ENCODE assay signal across 8 cellular contexts in the genomic region with DNA sequence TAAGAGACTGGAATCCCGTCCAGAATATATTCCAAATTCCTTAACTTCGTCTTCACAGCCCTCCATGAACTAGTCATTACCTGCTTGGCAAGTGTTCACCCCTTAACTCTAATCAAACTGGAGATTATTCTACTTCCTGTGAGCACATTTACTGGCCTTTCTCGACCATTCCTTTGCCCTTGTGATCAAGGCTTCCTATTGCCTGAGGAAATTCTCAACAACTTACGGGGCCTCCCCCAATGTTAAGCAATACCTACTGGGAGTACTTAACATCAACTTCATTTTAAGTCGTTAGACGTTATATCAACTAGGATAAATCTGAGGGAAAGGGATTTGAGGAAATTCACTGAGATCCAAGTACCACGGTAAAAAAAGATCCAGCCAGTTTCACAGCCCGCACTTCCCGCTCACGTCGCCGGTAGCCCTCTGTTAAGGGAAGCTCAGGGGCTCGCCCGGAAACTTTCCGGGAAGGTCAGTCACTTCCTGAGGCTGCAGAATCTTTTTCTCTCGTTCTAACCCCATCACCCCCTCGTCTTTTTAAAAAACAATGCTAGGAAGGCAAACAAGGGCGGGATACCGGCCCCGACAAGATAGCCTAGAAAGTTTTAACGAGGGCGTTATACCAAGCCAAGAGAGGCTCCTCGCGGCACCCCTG. TPM values are rescaled to one million over a fixed set of nuclear protein-coding genes. Genes with fewer than 3 reads are reported as not detected.
DNase-seq lines count a peak whose midpoint lies in the region; ATAC-seq and TF ChIP-seq lines count a peak whose summit lies in the region.

No MANE protein-coding gene starts in this region.

- H3K9me2 ChIP-seq in SK-N-SH, result no peaks in the 10 kb centered on the region

- POLR2A ChIA-PET in SK-N-SH (lab: Yijun Ruan, JAX), result interaction anchor here (2.0 kb wide), 1 partner anchor 14 kb away, joined by 6 read pairs; no protein-coding TSS in a partner anchor

- TF ChIP-seq EP300 in SK-N-SH (IDR thresholded peaks at IDR 0.05; ENCODE audit: borderline replicate concordance in 1 of 2, low read depth in 1 of 2, low read length in 1 of 2), result no peak

- H3K79me2 ChIP-seq in SK-N-SH (ENCODE audit: insufficient read depth), result peaks cover 59% of the 10 kb centered on the region

- H3F3A ChIP-seq in SK-N-SH (replicated peaks; ENCODE audit: insufficient read depth), result peaks cover 10% of the 10 kb centered on the region

- CTCF ChIA-PET in SK-N-SH (lab: Yijun Ruan, JAX), result interaction anchor here (2.2 to 2.8 kb wide), 2 partner anchors 16 to 18 kb away, joined by 6 to 13 read pairs; no protein-coding TSS in a partner anchor

- peak overlapping the region; percentile 97 for H3K27ac Mint-ChIP-seq in endothelial cell (ENCODE audit: unreplicated experiment)
- H3K27ac Mint-ChIP-seq in natural killer cell, result peak overlapping the region; percentile 95 to 99

- no peaks in the 10 kb centered on the region for H3K9me3 Mint-ChIP-seq in endothelial cell (ENCODE audit: unreplicated experiment)
- H3K9me3 Mint-ChIP-seq in natural killer cell, result no peaks in the 10 kb centered on the region

- H3K36me3 Mint-ChIP-seq in endothelial cell (ENCODE audit: low read depth, unreplicated experiment) (peaks cover 16% of the 10 kb centered on the region), natural killer cell (no peaks in the 10 kb centered on the region)

- H4K20me1 ChIP-seq in SK-N-SH (ENCODE audit: insufficient read depth), result peaks cover 52% of the 10 kb centered on the region

- H3K4me1 Mint-ChIP-seq in endothelial cell (ENCODE audit: unreplicated experiment) (peaks cover 46% of the 10 kb centered on the region), natural killer cell (peaks cover 52 to 57% of the 10 kb centered on the region in 2 donors)

- no peak for TF ChIP-seq RAD21 in SK-N-SH (IDR thresholded peaks at IDR 0.05; ENCODE audit: low read length)

- H3K4me1 ChIP-seq in SK-N-SH (ENCODE audit: control insufficient read depth in 1 of 2, insufficient read depth in 2 of 2, low read depth in 1 of 2, low read length in 1 of 2), result peaks cover 7 to 21% of the 10 kb centered on the region in 2 experiments; a peak in 3 of 4 replicates

- intact Hi-C loops in natural killer cell (cut with micrococcal nuclease), result loop anchor here (5.0 kb wide), 1 partner anchor 44 kb away; no protein-coding TSS in a partner anchor

- H2AFZ ChIP-seq in SK-N-SH (ENCODE audit: low read depth), result no peak overlapping the region

- ATAC-seq in GM21381 (IDR thresholded peaks at IDR 0.05; ENCODE audit: unreplicated experiment) (peak; percentile 3), natural killer cell (no peak)

- WGBS in SK-N-SH (ENCODE audit: low lambda C conversion rate), result under 1% methylated on average over 22 of the region's 24 CpGs

- peak overlapping the region; percentile 94 to 97 for H3K27ac ChIP-seq in SK-N-SH (ENCODE audit: low read depth in 2 of 2, low read length in 1 of 2)

- H3K4me3 Mint-ChIP-seq in endothelial cell (ENCODE audit: unreplicated experiment) (peak overlapping the region; percentile 99), natural killer cell (peak overlapping the region; percentile 93)

- peak overlapping the region; percentile 87 to 88 for H3K4me3 ChIP-seq in SK-N-SH (ENCODE audit: low read depth in 2 of 2, low read length in 1 of 2)

- peaks cover 24 to 27% of the 10 kb centered on the region in 2 experiments for H3K36me3 ChIP-seq in SK-N-SH (replicated peaks in 1 of 2; ENCODE audit: control insufficient read depth in 1 of 2, insufficient read depth in 2 of 2, low read length in 1 of 2)

- peak overlapping the region; percentile 86 for H3K4me2 ChIP-seq in SK-N-SH

- no peaks in the 10 kb centered on the region for H3K9me3 ChIP-seq in SK-N-SH

- DNase-seq in AG08395 (ENCODE audit: low spot score) (peak; percentile 53), SK-N-SH (peak; percentile 31), endothelial cell (ENCODE audit: low spot score) (peak; percentile 53), natural killer cell (no peak), NCI-H2081 (lab: John Stamatoyannopoulos, UW) (no peak), DMS153 (lab: John Stamatoyannopoulos, UW) (no peak), globus pallidus (ENCODE audit: low spot score) (no peak)

- H3K27me3 ChIP-seq in SK-N-SH (ENCODE audit: insufficient read depth), result no peaks in the 10 kb centered on the region

- H3K9ac ChIP-seq in SK-N-SH, result peak overlapping the region; percentile 99

- no peak for TF ChIP-seq CTCF in SK-N-SH (IDR thresholded peaks at IDR 0.05)
- TF ChIP-seq CTCF in endothelial cell (IDR thresholded peaks at IDR 0.05; ENCODE audit: unreplicated experiment), result no peak
- TF ChIP-seq CTCF in natural killer cell (IDR thresholded peaks at IDR 0.05), result no peak

- H3K27me3 Mint-ChIP-seq in endothelial cell (ENCODE audit: unreplicated experiment), result peaks cover 13% of the 10 kb centered on the region
- H3K27me3 Mint-ChIP-seq in natural killer cell (ENCODE audit: low read depth in 2 of 2), result no peaks in the 10 kb centered on the region

TF ChIP-seq in SK-N-SH, 30 proteins besides CTCF, POLR2A, EP300 and RAD21:
- TF ChIP-seq POLR2AphosphoS5 (IDR thresholded peaks at IDR 0.05; ENCODE audit: low read depth, low read length) (peak; percentile 26; the same call in 1 of the 2 replicates), FOXJ3 (CRISPR knock-in tag; IDR thresholded peaks at IDR 0.05) (no peak), GABPA (IDR thresholded peaks at IDR 0.05; ENCODE audit: low read depth) (no peak)
- TF ChIP-seq, protein P1, sequence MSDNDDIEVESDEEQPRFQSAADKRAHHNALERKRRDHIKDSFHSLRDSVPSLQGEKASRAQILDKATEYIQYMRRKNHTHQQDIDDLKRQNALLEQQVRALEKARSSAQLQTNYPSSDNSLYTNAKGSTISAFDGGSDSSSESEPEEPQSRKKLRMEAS (IDR thresholded peaks at IDR 0.05; ENCODE audit: low read depth), result 0 out of 2 replicates have a peak, but pooled peaks have one; percentile 6

RNA-seq across cellular contexts. Expression of a gene that starts 0.9 kb away (rescaled TPM):
- polyA plus RNA-seq in SK-N-SH (2012; rRNA removed), result 50.7 and 53.0 TPM in 2 replicates
- 65.1 and 93.2 TPM in 2 replicates for polyA plus RNA-seq in SK-N-SH (2012; cell fraction: cytosol; rRNA removed)
- polyA plus RNA-seq in SK-N-SH (2012; cell fraction: nucleus; rRNA removed), result 22.2 and 30.6 TPM in 2 replicates
- 107 TPM for total RNA-seq in endothelial cell (ENCODE audit: unreplicated experiment)
- total RNA-seq in natural killer cell, result 10 to 100 TPM; 17.6 to 20.0 (median 17.6) TPM

Comparison
In these comparisons a context has a peak if more than half of its experiments do, and no peak if none do; other contexts are left out.
1. DNase-seq: peak in AG08395 (single experiment), SK-N-SH (single experiment) and endothelial cell (single experiment); none in natural killer cell (single experiment), NCI-H2081 (0 of 2), DMS153 (single experiment) and globus pallidus (single experiment).